Comparison of ENCODE assay signal across 1 cellular context in the genomic region with DNA sequence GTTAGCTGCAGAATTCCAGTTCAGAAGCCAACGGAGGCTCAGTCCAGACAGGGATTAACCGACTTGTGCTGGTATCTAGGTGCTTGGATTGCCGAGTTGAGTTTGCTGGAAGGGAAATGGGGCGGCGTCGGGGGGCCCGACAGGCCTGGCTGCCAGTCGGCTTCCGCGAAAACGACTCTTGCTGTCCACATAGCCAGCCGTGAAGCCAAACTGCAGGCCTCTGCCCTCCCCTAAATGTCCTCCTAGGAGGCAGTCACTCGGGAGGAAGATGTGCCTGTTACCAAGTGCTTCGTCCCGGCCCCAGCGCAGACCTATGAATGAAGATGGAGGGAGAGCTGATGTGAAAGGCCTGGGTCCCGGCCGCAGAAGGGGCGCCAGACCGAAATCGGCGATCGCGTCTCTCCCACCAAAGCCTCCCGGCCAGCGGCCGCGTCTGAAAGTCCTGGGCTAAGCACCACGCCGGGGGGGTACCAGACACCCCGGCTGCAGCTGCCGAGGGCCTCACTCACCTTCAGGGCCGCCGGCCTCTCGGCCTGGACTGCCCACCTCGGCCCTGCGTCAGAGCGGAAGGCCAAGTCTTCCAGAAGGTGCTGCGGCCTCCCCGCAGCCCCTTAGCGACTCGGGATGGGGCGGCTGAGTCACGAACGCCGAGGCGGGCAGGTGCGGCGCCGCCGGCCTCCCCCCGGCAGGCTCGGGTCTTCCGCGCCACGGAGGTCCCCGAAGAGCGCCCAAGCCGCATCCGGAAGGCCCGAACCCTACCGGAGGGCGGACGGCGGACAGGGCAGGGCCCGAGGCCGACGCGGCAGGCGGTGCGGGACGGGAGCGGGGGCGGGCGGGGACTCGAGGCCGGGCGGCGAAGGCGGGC.
TF ChIP-seq lines count a peak whose summit lies in the region.

No MANE protein-coding gene starts in this region.

TF ChIP-seq in GM12878, 131 proteins besides CTCF, POLR2A, EP300 and RAD21 (continues in another document):
- no peak for TF ChIP-seq NR2F1 (conservative IDR thresholded peaks at IDR 0.05)
- no peak for TF ChIP-seq HDAC2 (IDR thresholded peaks at IDR 0.05)
- TF ChIP-seq NRF1 (conservative IDR thresholded peaks at IDR 0.05; ENCODE audit: low read depth, low read length) = no peak
- TF ChIP-seq, protein P1, sequence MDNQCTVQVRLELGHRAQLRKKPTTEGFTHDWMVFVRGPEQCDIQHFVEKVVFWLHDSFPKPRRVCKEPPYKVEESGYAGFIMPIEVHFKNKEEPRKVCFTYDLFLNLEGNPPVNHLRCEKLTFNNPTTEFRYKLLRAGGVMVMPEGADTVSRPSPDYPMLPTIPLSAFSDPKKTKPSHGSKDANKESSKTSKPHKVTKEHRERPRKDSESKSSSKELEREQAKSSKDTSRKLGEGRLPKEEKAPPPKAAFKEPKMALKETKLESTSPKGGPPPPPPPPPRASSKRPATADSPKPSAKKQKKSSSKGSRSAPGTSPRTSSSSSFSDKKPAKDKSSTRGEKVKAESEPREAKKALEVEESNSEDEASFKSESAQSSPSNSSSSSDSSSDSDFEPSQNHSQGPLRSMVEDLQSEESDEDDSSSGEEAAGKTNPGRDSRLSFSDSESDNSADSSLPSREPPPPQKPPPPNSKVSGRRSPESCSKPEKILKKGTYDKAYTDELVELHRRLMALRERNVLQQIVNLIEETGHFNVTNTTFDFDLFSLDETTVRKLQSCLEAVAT (IDR thresholded peaks at IDR 0.05) = peak; percentile 26; the same call in 1 of the 2 replicates
- TF ChIP-seq CHD1 (IDR thresholded peaks at IDR 0.05; ENCODE audit: low read depth, low read length) = 0 out of 2 replicates have a peak, but pooled peaks have one; percentile 67
- TF ChIP-seq, protein P2, sequence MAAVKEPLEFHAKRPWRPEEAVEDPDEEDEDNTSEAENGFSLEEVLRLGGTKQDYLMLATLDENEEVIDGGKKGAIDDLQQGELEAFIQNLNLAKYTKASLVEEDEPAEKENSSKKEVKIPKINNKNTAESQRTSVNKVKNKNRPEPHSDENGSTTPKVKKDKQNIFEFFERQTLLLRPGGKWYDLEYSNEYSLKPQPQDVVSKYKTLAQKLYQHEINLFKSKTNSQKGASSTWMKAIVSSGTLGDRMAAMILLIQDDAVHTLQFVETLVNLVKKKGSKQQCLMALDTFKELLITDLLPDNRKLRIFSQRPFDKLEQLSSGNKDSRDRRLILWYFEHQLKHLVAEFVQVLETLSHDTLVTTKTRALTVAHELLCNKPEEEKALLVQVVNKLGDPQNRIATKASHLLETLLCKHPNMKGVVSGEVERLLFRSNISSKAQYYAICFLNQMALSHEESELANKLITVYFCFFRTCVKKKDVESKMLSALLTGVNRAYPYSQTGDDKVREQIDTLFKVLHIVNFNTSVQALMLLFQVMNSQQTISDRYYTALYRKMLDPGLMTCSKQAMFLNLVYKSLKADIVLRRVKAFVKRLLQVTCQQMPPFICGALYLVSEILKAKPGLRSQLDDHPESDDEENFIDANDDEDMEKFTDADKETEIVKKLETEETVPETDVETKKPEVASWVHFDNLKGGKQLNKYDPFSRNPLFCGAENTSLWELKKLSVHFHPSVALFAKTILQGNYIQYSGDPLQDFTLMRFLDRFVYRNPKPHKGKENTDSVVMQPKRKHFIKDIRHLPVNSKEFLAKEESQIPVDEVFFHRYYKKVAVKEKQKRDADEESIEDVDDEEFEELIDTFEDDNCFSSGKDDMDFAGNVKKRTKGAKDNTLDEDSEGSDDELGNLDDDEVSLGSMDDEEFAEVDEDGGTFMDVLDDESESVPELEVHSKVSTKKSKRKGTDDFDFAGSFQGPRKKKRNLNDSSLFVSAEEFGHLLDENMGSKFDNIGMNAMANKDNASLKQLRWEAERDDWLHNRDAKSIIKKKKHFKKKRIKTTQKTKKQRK (IDR thresholded peaks at IDR 0.05; ENCODE audit: low read depth, low read length) = no peak
- TF ChIP-seq DPF2 (IDR thresholded peaks at IDR 0.05) = 0 out of 2 replicates have a peak, but pooled peaks have one; percentile 37
- TF ChIP-seq, protein P3, sequence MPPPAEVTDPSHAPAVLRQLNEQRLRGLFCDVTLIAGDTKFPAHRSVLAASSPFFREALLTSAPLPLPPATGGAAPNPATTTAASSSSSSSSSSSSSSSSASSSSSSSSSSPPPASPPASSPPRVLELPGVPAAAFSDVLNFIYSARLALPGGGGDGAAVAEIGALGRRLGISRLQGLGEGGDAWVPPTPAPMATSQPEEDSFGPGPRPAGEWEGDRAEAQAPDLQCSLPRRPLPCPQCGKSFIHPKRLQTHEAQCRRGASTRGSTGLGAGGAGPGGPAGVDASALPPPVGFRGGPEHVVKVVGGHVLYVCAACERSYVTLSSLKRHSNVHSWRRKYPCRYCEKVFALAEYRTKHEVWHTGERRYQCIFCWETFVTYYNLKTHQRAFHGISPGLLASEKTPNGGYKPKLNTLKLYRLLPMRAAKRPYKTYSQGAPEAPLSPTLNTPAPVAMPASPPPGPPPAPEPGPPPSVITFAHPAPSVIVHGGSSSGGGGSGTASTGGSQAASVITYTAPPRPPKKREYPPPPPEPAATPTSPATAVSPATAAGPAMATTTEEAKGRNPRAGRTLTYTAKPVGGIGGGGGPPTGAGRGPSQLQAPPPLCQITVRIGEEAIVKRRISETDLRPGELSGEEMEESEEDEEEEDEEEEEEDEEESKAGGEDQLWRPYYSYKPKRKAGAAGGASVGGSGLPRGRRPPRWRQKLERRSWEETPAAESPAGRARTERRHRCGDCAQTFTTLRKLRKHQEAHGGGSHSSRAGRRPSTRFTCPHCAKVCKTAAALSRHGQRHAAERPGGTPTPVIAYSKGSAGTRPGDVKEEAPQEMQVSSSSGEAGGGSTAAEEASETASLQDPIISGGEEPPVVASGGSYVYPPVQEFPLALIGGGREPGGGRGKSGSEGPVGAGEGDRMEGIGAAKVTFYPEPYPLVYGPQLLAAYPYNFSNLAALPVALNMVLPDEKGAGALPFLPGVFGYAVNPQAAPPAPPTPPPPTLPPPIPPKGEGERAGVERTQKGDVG (CRISPR knock-in tag; IDR thresholded peaks at IDR 0.05) = no peak
- TF ChIP-seq ZNF274 (IDR thresholded peaks at IDR 0.05; ENCODE audit: insufficient read depth, insufficient read length) = no peak
- no peak for TF ChIP-seq SIN3A (IDR thresholded peaks at IDR 0.05; ENCODE audit: low read depth, low read length)
- peak; percentile 48 for TF ChIP-seq LARP7 (IDR thresholded peaks at IDR 0.05)
- TF ChIP-seq SMARCA5 (IDR thresholded peaks at IDR 0.05) = 0 out of 2 replicates have a peak, but pooled peaks have one; percentile 5
- TF ChIP-seq, protein P4, sequence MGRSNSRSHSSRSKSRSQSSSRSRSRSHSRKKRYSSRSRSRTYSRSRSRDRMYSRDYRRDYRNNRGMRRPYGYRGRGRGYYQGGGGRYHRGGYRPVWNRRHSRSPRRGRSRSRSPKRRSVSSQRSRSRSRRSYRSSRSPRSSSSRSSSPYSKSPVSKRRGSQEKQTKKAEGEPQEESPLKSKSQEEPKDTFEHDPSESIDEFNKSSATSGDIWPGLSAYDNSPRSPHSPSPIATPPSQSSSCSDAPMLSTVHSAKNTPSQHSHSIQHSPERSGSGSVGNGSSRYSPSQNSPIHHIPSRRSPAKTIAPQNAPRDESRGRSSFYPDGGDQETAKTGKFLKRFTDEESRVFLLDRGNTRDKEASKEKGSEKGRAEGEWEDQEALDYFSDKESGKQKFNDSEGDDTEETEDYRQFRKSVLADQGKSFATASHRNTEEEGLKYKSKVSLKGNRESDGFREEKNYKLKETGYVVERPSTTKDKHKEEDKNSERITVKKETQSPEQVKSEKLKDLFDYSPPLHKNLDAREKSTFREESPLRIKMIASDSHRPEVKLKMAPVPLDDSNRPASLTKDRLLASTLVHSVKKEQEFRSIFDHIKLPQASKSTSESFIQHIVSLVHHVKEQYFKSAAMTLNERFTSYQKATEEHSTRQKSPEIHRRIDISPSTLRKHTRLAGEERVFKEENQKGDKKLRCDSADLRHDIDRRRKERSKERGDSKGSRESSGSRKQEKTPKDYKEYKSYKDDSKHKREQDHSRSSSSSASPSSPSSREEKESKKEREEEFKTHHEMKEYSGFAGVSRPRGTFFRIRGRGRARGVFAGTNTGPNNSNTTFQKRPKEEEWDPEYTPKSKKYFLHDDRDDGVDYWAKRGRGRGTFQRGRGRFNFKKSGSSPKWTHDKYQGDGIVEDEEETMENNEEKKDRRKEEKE (IDR thresholded peaks at IDR 0.05) = peak; percentile 57; the same call in 1 of the 2 replicates
- TF ChIP-seq ATF7 (IDR thresholded peaks at IDR 0.05; ENCODE audit: low read depth) = no peak
- TF ChIP-seq RFX5 (IDR thresholded peaks at IDR 0.05; ENCODE audit: low read depth, low read length) = no peak
- TF ChIP-seq RELA (IDR thresholded peaks at IDR 0.05; ENCODE audit: borderline replicate concordance, partially characterized antibody) = no peak
- TF ChIP-seq NFIC (IDR thresholded peaks at IDR 0.05; ENCODE audit: low read depth, low read length) = no peak
- no peak for TF ChIP-seq BCL11A (IDR thresholded peaks at IDR 0.05; ENCODE audit: low read depth, low read length)
- TF ChIP-seq YBX1 (IDR thresholded peaks at IDR 0.05) = no peak
- 0 out of 4 replicates have a peak, but pooled peaks of 1 of the 2 experiments have one; percentile 18 for TF ChIP-seq BHLHE40 (IDR thresholded peaks at IDR 0.05; ENCODE audit: borderline replicate concordance in 1 of 2, low read depth in 2 of 2, low read length in 1 of 2)
- no peak for TF ChIP-seq SUZ12 (IDR thresholded peaks at IDR 0.05; ENCODE audit: unreplicated experiment)
- TF ChIP-seq RUNX3 (IDR thresholded peaks at IDR 0.05; ENCODE audit: low read length) = no peak
- peak in 1 of 2 experiments; percentile 58; a peak in 1 of 3 replicates for TF ChIP-seq EGR1 (IDR thresholded peaks at IDR 0.05; ENCODE audit: borderline replicate concordance in 1 of 2, low read depth in 2 of 2, low read length in 2 of 2)
- TF ChIP-seq, protein P5, sequence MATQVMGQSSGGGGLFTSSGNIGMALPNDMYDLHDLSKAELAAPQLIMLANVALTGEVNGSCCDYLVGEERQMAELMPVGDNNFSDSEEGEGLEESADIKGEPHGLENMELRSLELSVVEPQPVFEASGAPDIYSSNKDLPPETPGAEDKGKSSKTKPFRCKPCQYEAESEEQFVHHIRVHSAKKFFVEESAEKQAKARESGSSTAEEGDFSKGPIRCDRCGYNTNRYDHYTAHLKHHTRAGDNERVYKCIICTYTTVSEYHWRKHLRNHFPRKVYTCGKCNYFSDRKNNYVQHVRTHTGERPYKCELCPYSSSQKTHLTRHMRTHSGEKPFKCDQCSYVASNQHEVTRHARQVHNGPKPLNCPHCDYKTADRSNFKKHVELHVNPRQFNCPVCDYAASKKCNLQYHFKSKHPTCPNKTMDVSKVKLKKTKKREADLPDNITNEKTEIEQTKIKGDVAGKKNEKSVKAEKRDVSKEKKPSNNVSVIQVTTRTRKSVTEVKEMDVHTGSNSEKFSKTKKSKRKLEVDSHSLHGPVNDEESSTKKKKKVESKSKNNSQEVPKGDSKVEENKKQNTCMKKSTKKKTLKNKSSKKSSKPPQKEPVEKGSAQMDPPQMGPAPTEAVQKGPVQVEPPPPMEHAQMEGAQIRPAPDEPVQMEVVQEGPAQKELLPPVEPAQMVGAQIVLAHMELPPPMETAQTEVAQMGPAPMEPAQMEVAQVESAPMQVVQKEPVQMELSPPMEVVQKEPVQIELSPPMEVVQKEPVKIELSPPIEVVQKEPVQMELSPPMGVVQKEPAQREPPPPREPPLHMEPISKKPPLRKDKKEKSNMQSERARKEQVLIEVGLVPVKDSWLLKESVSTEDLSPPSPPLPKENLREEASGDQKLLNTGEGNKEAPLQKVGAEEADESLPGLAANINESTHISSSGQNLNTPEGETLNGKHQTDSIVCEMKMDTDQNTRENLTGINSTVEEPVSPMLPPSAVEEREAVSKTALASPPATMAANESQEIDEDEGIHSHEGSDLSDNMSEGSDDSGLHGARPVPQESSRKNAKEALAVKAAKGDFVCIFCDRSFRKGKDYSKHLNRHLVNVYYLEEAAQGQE (IDR thresholded peaks at IDR 0.05; ENCODE audit: low read depth, low read length) = no peak
- TF ChIP-seq IRF4 (IDR thresholded peaks at IDR 0.05; ENCODE audit: low read depth, low read length) = no peak
- no peak for TF ChIP-seq TARDBP (IDR thresholded peaks at IDR 0.05; ENCODE audit: borderline replicate concordance)
- TF ChIP-seq STAT1 (conservative IDR thresholded peaks at IDR 0.05) = no peak
- TF ChIP-seq SP1 (IDR thresholded peaks at IDR 0.05; ENCODE audit: low read depth, low read length) = no peak
- TF ChIP-seq ZSCAN29 (IDR thresholded peaks at IDR 0.05) = no peak
- no peak for TF ChIP-seq SREBF2 (IDR thresholded peaks at IDR 0.05; ENCODE audit: low read length)
- TF ChIP-seq PML (IDR thresholded peaks at IDR 0.05; ENCODE audit: low read length) = no peak
- 0 out of 2 replicates have a peak, but pooled peaks have one; percentile 30 for TF ChIP-seq CREB1 (IDR thresholded peaks at IDR 0.05; ENCODE audit: low read depth)
- no peak for TF ChIP-seq ETV6 (conservative IDR thresholded peaks at IDR 0.05 in 1 of 2, IDR thresholded peaks at IDR 0.05 in 1 of 2; ENCODE audit: borderline replicate concordance in 1 of 2, low read depth in 1 of 2)
- TF ChIP-seq, protein P6, sequence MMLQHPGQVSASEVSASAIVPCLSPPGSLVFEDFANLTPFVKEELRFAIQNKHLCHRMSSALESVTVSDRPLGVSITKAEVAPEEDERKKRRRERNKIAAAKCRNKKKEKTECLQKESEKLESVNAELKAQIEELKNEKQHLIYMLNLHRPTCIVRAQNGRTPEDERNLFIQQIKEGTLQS (IDR thresholded peaks at IDR 0.05; ENCODE audit: borderline replicate concordance, extremely low read depth, low read depth, low read length) = no peak
- TF ChIP-seq BACH1 (IDR thresholded peaks at IDR 0.05; ENCODE audit: borderline replicate concordance) = peak; percentile 57; the same call in 1 of the 2 replicates
- no peak for TF ChIP-seq TAF1 (IDR thresholded peaks at IDR 0.05; ENCODE audit: borderline replicate concordance, low read depth, low read length)
- TF ChIP-seq JUNB (IDR thresholded peaks at IDR 0.05) = no peak
- TF ChIP-seq, protein P7, sequence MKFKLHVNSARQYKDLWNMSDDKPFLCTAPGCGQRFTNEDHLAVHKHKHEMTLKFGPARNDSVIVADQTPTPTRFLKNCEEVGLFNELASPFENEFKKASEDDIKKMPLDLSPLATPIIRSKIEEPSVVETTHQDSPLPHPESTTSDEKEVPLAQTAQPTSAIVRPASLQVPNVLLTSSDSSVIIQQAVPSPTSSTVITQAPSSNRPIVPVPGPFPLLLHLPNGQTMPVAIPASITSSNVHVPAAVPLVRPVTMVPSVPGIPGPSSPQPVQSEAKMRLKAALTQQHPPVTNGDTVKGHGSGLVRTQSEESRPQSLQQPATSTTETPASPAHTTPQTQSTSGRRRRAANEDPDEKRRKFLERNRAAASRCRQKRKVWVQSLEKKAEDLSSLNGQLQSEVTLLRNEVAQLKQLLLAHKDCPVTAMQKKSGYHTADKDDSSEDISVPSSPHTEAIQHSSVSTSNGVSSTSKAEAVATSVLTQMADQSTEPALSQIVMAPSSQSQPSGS (IDR thresholded peaks at IDR 0.05; ENCODE audit: low read length) = no peak
- TF ChIP-seq HDAC6 (IDR thresholded peaks at IDR 0.05; ENCODE audit: unreplicated experiment) = peak; percentile 43
- TF ChIP-seq YY1 (IDR thresholded peaks at IDR 0.05; ENCODE audit: low read depth, low read length) = 0 out of 2 replicates have a peak, but pooled peaks have one; percentile 17
- TF ChIP-seq RAD51 (IDR thresholded peaks at IDR 0.05) = no peak
